12 cellular contexts compared by ENCODE assay signal in the genomic region with DNA sequence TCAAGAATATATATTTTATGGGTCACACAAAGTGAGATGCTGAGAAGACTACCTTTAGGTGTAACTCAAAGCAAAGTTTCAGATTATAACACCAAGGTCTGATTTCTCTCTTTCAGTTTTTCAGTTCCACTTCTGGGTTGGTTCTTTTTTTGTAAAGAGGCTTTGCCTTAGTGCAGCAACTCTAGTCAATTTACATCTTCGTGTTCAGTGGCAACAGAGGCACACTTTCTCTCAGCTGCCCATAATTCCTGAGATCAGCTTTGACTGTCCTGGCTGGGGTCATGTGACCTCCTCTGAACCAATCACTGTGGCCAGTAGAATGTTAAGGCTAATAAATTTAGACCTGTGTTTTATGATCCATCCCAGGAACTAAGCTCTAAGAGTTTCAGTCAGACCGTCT.
DNase-seq lines count a peak whose midpoint lies in the region; ATAC-seq and TF ChIP-seq lines count a peak whose summit lies in the region.
"Had no signal": no experiment of that assay in that cellular context is flagged by ENCODE, and none has a peak within 500 bp of the region (broad histone marks: within the 10 kb centered on the region; RNA-seq: fewer than 3 reads in every experiment).

No MANE protein-coding gene starts in this region.

- no peaks in the 10 kb centered on the region for H3K27me3 ChIP-seq in spleen (replicated peaks in 1 of 7)

- no peaks in the 10 kb centered on the region for H3K27me3 Mint-ChIP-seq in activated T-cell treated with anti-CD3 and anti-CD28 coated beads, Interleukin-2, amount 50 U/mL, for 24 hours
- H3K27me3 Mint-ChIP-seq: activated CD8-positive, alpha-beta memory T cell treated with anti-CD3 and anti-CD28 coated beads, Interleukin-2, amount 10 ng/mL, durations not matched to agents 7 days and 5 days had no signal

- H3K27ac Mint-ChIP-seq in activated T-cell treated with anti-CD3 and anti-CD28 coated beads, Interleukin-2, amount 50 U/mL, for 24 hours: no peak overlapping the region
- H3K27ac Mint-ChIP-seq: activated CD8-positive, alpha-beta memory T cell treated with anti-CD3 and anti-CD28 coated beads, Interleukin-2, amount 10 ng/mL, durations not matched to agents 7 days and 5 days had no signal

- no peaks in the 10 kb centered on the region for H3K4me1 ChIP-seq in spleen

- no peak for TF ChIP-seq POLR2A in spleen (IDR thresholded peaks at IDR 0.05)

- WGBS in spleen, 5 donors: 56 to 73% (median 63%) methylated on average over 2 of the region's 2 CpGs

- no peaks in the 10 kb centered on the region for H3K36me3 Mint-ChIP-seq in activated T-cell treated with anti-CD3 and anti-CD28 coated beads, Interleukin-2, amount 50 U/mL, for 24 hours (ENCODE audit: low read depth)
- H3K36me3 Mint-ChIP-seq: activated CD8-positive, alpha-beta memory T cell treated with anti-CD3 and anti-CD28 coated beads, Interleukin-2, amount 10 ng/mL, durations not matched to agents 7 days and 5 days had no signal

- H3K9me3 ChIP-seq in spleen: no peaks in the 10 kb centered on the region

- H3K9me3 Mint-ChIP-seq in activated T-cell treated with anti-CD3 and anti-CD28 coated beads, Interleukin-2, amount 50 U/mL, for 24 hours: peaks cover 4% of the 10 kb centered on the region

- intact Hi-C loops in spleen (cut with DNase I; ENCODE audit: low total_unique reads): no loop called here

- no peak overlapping the region for H3K4me3 ChIP-seq in spleen

- DNase-seq in Caki2 (ENCODE audit: low read depth) (peak; percentile 19), AML-193 (lab: John Stamatoyannopoulos, UW) (no peak), spleen (no peak)
- DNase-seq in activated T-cell treated with anti-CD3 and anti-CD28 coated beads, Interleukin-2, amount 50 U/mL, for 24 hours: no peak
- DNase-seq in activated T-cell treated with anti-CD3 and anti-CD28 coated beads, Interleukin-2, amount 50 U/mL, for 48 hours: no peak
- DNase-seq: activated CD8-positive, alpha-beta memory T cell treated with anti-CD3 and anti-CD28 coated beads, Interleukin-2, amount 10 ng/mL, durations not matched to agents 7 days and 5 days; erythroblast; nucleus accumbens; stimulated activated CD4-positive, alpha-beta T cell treated with anti-CD3 and anti-CD28 coated beads, Interleukin-4, amount 100 ng/mL, for 4 hours had no signal

- in situ Hi-C loops in Caki2 (cut with HindIII; ENCODE audit: low pct_unique_long_range_greater_than_20kb, low sequenced_read_pairs): no loop called here

- H3K4me1 Mint-ChIP-seq in activated T-cell treated with anti-CD3 and anti-CD28 coated beads, Interleukin-2, amount 50 U/mL, for 24 hours (ENCODE audit: low read depth): no peaks in the 10 kb centered on the region
- H3K4me1 Mint-ChIP-seq: activated CD8-positive, alpha-beta memory T cell treated with anti-CD3 and anti-CD28 coated beads, Interleukin-2, amount 10 ng/mL, durations not matched to agents 7 days and 5 days had no signal

- H3K4me3 Mint-ChIP-seq in activated T-cell treated with anti-CD3 and anti-CD28 coated beads, Interleukin-2, amount 50 U/mL, for 24 hours: no peak overlapping the region
- H3K4me3 Mint-ChIP-seq: activated CD8-positive, alpha-beta memory T cell treated with anti-CD3 and anti-CD28 coated beads, Interleukin-2, amount 10 ng/mL, durations not matched to agents 7 days and 5 days had no signal

- ATAC-seq in GM19324 (IDR thresholded peaks at IDR 0.05; ENCODE audit: low FRiP score, unreplicated experiment): peak; percentile 92
- ATAC-seq in HG02610 (IDR thresholded peaks at IDR 0.05; ENCODE audit: unreplicated experiment): peak; percentile 73
- peak; percentile 93 for ATAC-seq in HG03439 (IDR thresholded peaks at IDR 0.05; ENCODE audit: unreplicated experiment)
- ATAC-seq: activated CD8-positive, alpha-beta memory T cell treated with anti-CD3 and anti-CD28 coated beads, Interleukin-2, amount 10 ng/mL, durations not matched to agents 7 days and 5 days had no signal

- no peak for TF ChIP-seq CTCF in spleen (IDR thresholded peaks at IDR 0.05 in 8 of 11, conservative IDR thresholded peaks at IDR 0.05 in 3 of 11)

- H3K27ac ChIP-seq in spleen: no peak overlapping the region

- no peaks in the 10 kb centered on the region for H3K36me3 ChIP-seq in spleen
